ENCODE assay signal across 30 cellular contexts in the genomic region with DNA sequence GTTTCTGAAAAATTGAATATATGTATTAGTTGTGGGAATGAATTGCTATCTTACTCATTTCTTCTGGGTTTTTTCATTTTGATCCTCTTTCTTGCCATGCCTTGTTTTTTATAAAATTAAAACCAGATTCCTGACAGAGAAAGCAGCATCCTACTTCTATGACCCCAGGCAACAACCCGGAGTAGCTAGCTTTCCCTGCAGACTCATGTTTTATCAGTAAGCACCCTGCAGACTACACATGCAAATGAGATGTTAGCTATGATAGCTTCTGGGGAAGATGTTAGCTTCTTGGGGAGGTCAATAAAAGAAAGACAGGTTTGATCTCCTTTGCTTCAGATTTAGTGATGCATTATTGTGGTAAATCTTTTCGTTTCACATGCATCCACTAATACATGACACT.
"Had no signal": no experiment of that assay in that cellular context is flagged by ENCODE, and none has a peak within 500 bp of the region (broad histone marks: within the 10 kb centered on the region; RNA-seq: fewer than 3 reads in every experiment).

No MANE protein-coding gene starts in this region.

- H3K4me3 ChIP-seq: dorsolateral prefrontal cortex, gastrocnemius medialis, lower lobe of right lung, ovary, psoas muscle, sigmoid colon, testis, tibial artery had no signal

- H3K27ac Mint-ChIP-seq: endodermal cell; memory B cell; mesothelial cell of epicardium; naive thymus-derived CD4-positive, alpha-beta T cell; stimulated activated memory B cell treated with anti-CD40 and anti-IgM and Interleukin-4, amounts not matched to agents 10 μg/mL and 1 μg/mL and 100 μg/mL, for 72 hours; type B pancreatic cell had no signal

- H3K4me3 Mint-ChIP-seq: endodermal cell; memory B cell; mesothelial cell of epicardium; naive thymus-derived CD4-positive, alpha-beta T cell; nephron; stimulated activated memory B cell treated with anti-CD40 and anti-IgM and Interleukin-4, amounts not matched to agents 10 μg/mL and 1 μg/mL and 100 μg/mL, for 72 hours; type B pancreatic cell had no signal

- H3K27me3 ChIP-seq: gastrocnemius medialis, ovary, sigmoid colon, testis, tibial artery had no signal

- H3K36me3 ChIP-seq: gastrocnemius medialis, lower lobe of right lung, ovary, sigmoid colon, tibial artery had no signal

- H3K36me3 Mint-ChIP-seq: memory B cell; mesothelial cell of epicardium; naive thymus-derived CD4-positive, alpha-beta T cell; stimulated activated memory B cell treated with anti-CD40 and anti-IgM and Interleukin-4, amounts not matched to agents 10 μg/mL and 1 μg/mL and 100 μg/mL, for 72 hours; type B pancreatic cell had no signal

- ATAC-seq: esophagus mucosa; gastrocnemius medialis; left ventricle myocardium superior; lower lobe of right lung; naive thymus-derived CD4-positive, alpha-beta T cell; psoas muscle; right cardiac atrium; stimulated activated memory B cell treated with anti-CD40 and anti-IgM and Interleukin-4, amounts not matched to agents 10 μg/mL and 1 μg/mL and 100 μg/mL, for 72 hours; stimulated activated naive CD8-positive, alpha-beta T cell treated with anti-CD3 and anti-CD28 coated beads, Interleukin-15, Interleukin-2, amounts not matched to agents 100 U/mL and 50 U/mL, for 24 hours had no signal

- H3K9me3 ChIP-seq: gastrocnemius medialis, lower lobe of right lung, ovary, psoas muscle, testis, tibial artery had no signal

- DNase-seq: dorsolateral prefrontal cortex; effector CD4-positive, alpha-beta T cell; endodermal cell; foreskin fibroblast; gastrocnemius medialis; head of caudate nucleus; left ventricle myocardium superior; lower lobe of right lung; naive thymus-derived CD4-positive, alpha-beta T cell; nucleus accumbens; ovary; posterior cingulate gyrus; psoas muscle; right cardiac atrium; sigmoid colon; stimulated activated CD4-positive, alpha-beta T cell treated with anti-CD3 and anti-CD28 coated beads, Interleukin-2, amount 100 ng/mL, for 24 hours; stimulated activated CD4-positive, alpha-beta T cell treated with anti-CD3 and anti-CD28 coated beads, Interleukin-4, amount 100 ng/mL, for 4 hours; stimulated activated naive CD8-positive, alpha-beta T cell treated with anti-CD3 and anti-CD28 coated beads, Interleukin-15, Interleukin-2, amounts not matched to agents 100 U/mL and 50 U/mL, for 24 hours; substantia nigra; testis; tibial artery had no signal

- FAIRE-seq: colon, keratinocyte had no signal

- H3K4me1 ChIP-seq: gastrocnemius medialis, lower lobe of right lung, psoas muscle, sigmoid colon, testis, tibial artery had no signal

- H3K4me1 Mint-ChIP-seq: memory B cell; naive thymus-derived CD4-positive, alpha-beta T cell; stimulated activated memory B cell treated with anti-CD40 and anti-IgM and Interleukin-4, amounts not matched to agents 10 μg/mL and 1 μg/mL and 100 μg/mL, for 72 hours had no signal

- H3K27ac ChIP-seq: dorsolateral prefrontal cortex, epithelial cell of prostate, gastrocnemius medialis, lower lobe of right lung, ovary, psoas muscle, sigmoid colon, testis, tibial artery had no signal

- H3K27me3 Mint-ChIP-seq: memory B cell; naive thymus-derived CD4-positive, alpha-beta T cell; stimulated activated memory B cell treated with anti-CD40 and anti-IgM and Interleukin-4, amounts not matched to agents 10 μg/mL and 1 μg/mL and 100 μg/mL, for 72 hours; type B pancreatic cell had no signal

- H3K9me3 Mint-ChIP-seq: mesothelial cell of epicardium, type B pancreatic cell had no signal
